In the genomic region with DNA sequence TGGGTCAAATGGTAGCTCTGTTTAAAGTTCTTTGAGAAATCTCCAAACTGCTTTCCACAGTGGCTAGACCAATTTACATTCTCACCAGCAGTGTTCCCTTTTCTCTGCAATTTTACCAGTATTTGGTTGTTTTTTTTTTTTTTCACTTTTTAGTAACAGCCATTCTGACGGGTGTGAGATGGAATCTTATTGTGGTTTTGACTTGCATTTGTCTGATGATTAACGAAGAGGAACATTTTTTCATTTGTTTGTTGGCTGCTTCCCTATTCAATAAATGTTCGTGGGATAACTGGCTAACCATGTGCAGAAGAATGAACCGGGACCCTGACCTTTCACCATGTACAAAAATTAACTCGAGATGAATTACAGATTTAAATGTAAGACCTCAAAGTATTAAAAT, we compare ENCODE assay signal across 32 cellular contexts. TPM values are rescaled to one million over a fixed set of nuclear protein-coding genes. Genes with fewer than 3 reads are reported as not detected.
"Had no signal": no experiment of that assay in that cellular context is flagged by ENCODE, and none has a peak within 500 bp of the region (broad histone marks: within the 10 kb centered on the region; RNA-seq: fewer than 3 reads in every experiment).

No MANE protein-coding gene starts in this region.

- H3K27ac Mint-ChIP-seq: activated CD4-positive, alpha-beta T cell treated with anti-CD3 and anti-CD28 coated beads, Interleukin-2, amount 10 ng/mL, durations not matched to agents 24 days and 14 days; activated naive CD8-positive, alpha-beta T cell; activated T-cell treated with anti-CD3 and anti-CD28 coated beads, Interleukin-2, amount 50 U/mL, for 24 hours; activated T-helper 17 cell treated with anti-CD3 and anti-CD28 coated beads, Interleukin-2, amount 50 U/mL, for 72 hours; mesothelial cell of epicardium; natural killer cell; stimulated activated naive B cell treated with anti-CD40 and anti-IgM and Interleukin-4, amounts not matched to agents 10 μg/mL and 1 μg/mL and 100 μg/mL, for 72 hours; T-helper 1 cell treated with Interleukin-12 subunit alpha and Interleukin-12 subunit beta and Interleukin-4 antibody, amounts not matched to agents 30 μg/mL and 1 μg/mL, for 36 hours had no signal

- DNase-seq: activated CD4-positive, alpha-beta T cell treated with anti-CD3 and anti-CD28 coated beads, Interleukin-2, amount 10 ng/mL, durations not matched to agents 24 days and 14 days; activated CD8-positive, alpha-beta memory T cell treated with anti-CD3 and anti-CD28 coated beads, Interleukin-2, amount 50 U/mL, for 4 hours; activated T-cell treated with anti-CD3 and anti-CD28 coated beads, Interleukin-2, amount 50 U/mL, for 24 hours; adrenal gland; brain microvascular endothelial cell; central memory CD4-positive, alpha-beta T cell; dermis blood vessel endothelial cell; effector CD8-positive, alpha-beta T cell; kidney glomerular epithelial cell; left ventricle myocardium inferior; natural killer cell; retina; sigmoid colon; stimulated activated CD4-positive, alpha-beta T cell treated with anti-CD3 and anti-CD28 coated beads, Interleukin-2, amount 100 ng/mL, for 48 hours; stimulated activated CD8-positive, alpha-beta memory T cell treated with anti-CD3 and anti-CD28 coated beads, Interleukin-4, amount 100 ng/mL, for 48 hours; stimulated activated naive B cell treated with anti-CD40 and anti-IgM and Interleukin-4, amounts not matched to agents 10 μg/mL and 1 μg/mL and 100 μg/mL, for 72 hours; testis; trophoblast cell had no signal

- H3K4me1 Mint-ChIP-seq: activated T-helper 17 cell treated with anti-CD3 and anti-CD28 coated beads, Interleukin-2, amount 50 U/mL, for 72 hours; mesothelial cell of epicardium had no signal

- H3K36me3 ChIP-seq: adrenal gland, ascending aorta, brain microvascular endothelial cell, left ventricle myocardium inferior, sigmoid colon had no signal

- H3K9me3 Mint-ChIP-seq: activated CD4-positive, alpha-beta T cell treated with anti-CD3 and anti-CD28 coated beads, Interleukin-2, amount 10 ng/mL, durations not matched to agents 24 days and 14 days; activated T-cell treated with anti-CD3 and anti-CD28 coated beads, Interleukin-2, amount 50 U/mL, for 24 hours; activated T-helper 17 cell treated with anti-CD3 and anti-CD28 coated beads, Interleukin-2, amount 50 U/mL, for 72 hours; natural killer cell; stimulated activated naive B cell treated with anti-CD40 and anti-IgM and Interleukin-4, amounts not matched to agents 10 μg/mL and 1 μg/mL and 100 μg/mL, for 72 hours; T-helper 1 cell treated with Interleukin-12 subunit alpha and Interleukin-12 subunit beta and Interleukin-4 antibody, amounts not matched to agents 30 μg/mL and 1 μg/mL, for 36 hours had no signal

- H3K4me3 Mint-ChIP-seq: activated CD4-positive, alpha-beta T cell treated with anti-CD3 and anti-CD28 coated beads, Interleukin-2, amount 10 ng/mL, durations not matched to agents 24 days and 14 days; activated naive CD8-positive, alpha-beta T cell; activated T-cell treated with anti-CD3 and anti-CD28 coated beads, Interleukin-2, amount 50 U/mL, for 24 hours; activated T-helper 17 cell treated with anti-CD3 and anti-CD28 coated beads, Interleukin-2, amount 50 U/mL, for 72 hours; mesothelial cell of epicardium; natural killer cell; stimulated activated naive B cell treated with anti-CD40 and anti-IgM and Interleukin-4, amounts not matched to agents 10 μg/mL and 1 μg/mL and 100 μg/mL, for 72 hours; T-helper 1 cell treated with Interleukin-12 subunit alpha and Interleukin-12 subunit beta and Interleukin-4 antibody, amounts not matched to agents 30 μg/mL and 1 μg/mL, for 36 hours had no signal

- ATAC-seq: activated CD4-positive, CD25-positive, alpha-beta regulatory T cell treated with anti-CD3 and anti-CD28 coated beads, Interleukin-2, amount 50 U/mL, for 24 hours; activated T-helper 17 cell treated with anti-CD3 and anti-CD28 coated beads, Interleukin-2, amount 50 U/mL, for 72 hours; foreskin keratinocyte; natural killer cell; stimulated activated naive B cell treated with anti-CD40 and anti-IgM and Interleukin-4, amounts not matched to agents 10 μg/mL and 1 μg/mL and 100 μg/mL, for 72 hours had no signal

- H3K36me3 Mint-ChIP-seq: activated naive CD8-positive, alpha-beta T cell; natural killer cell; stimulated activated naive B cell treated with anti-CD40 and anti-IgM and Interleukin-4, amounts not matched to agents 10 μg/mL and 1 μg/mL and 100 μg/mL, for 72 hours had no signal

- H3K27me3 Mint-ChIP-seq: activated naive CD8-positive, alpha-beta T cell; activated T-helper 17 cell treated with anti-CD3 and anti-CD28 coated beads, Interleukin-2, amount 50 U/mL, for 72 hours had no signal

- H3K4me3 ChIP-seq: adrenal gland, ascending aorta, hepatocyte, left ventricle myocardium inferior, sigmoid colon, smooth muscle cell, testis had no signal

- H3K27ac ChIP-seq: adrenal gland, ascending aorta, brain microvascular endothelial cell, foreskin keratinocyte, hepatocyte, left ventricle myocardium inferior, sigmoid colon, testis, VCaP had no signal

- H3K9me3 ChIP-seq: adrenal gland, ascending aorta, left ventricle myocardium inferior, sigmoid colon, testis had no signal

RNA-seq across cellular contexts. Expression of a gene that starts 31.2 kb away (rescaled TPM):
- total RNA-seq: activated CD4-positive, alpha-beta T cell treated with anti-CD3 and anti-CD28 coated beads, Interleukin-2, amount 10 ng/mL, durations not matched to agents 24 days and 14 days; activated T-helper 17 cell treated with anti-CD3 and anti-CD28 coated beads, Interleukin-2, amount 50 U/mL, for 72 hours; adrenal gland; dermis blood vessel endothelial cell; foreskin keratinocyte; glomerular endothelial cell; hepatocyte; left ventricle myocardium inferior; lung microvascular endothelial cell; mesothelial cell of epicardium; osteoblast; posterior vena cava; sigmoid colon; smooth muscle cell had no signal

RNA-seq across cellular contexts. Expression of a gene that starts 51.2 kb away (rescaled TPM):
- total RNA-seq: activated T-helper 17 cell treated with anti-CD3 and anti-CD28 coated beads, Interleukin-2, amount 50 U/mL, for 72 hours; adrenal gland; ascending aorta; dermis blood vessel endothelial cell; foreskin keratinocyte; glomerular endothelial cell; hepatocyte; left ventricle myocardium inferior; lung microvascular endothelial cell; osteoblast; sigmoid colon; smooth muscle cell had no signal
